ENCODE assay signal across 8 cellular contexts in the genomic region with DNA sequence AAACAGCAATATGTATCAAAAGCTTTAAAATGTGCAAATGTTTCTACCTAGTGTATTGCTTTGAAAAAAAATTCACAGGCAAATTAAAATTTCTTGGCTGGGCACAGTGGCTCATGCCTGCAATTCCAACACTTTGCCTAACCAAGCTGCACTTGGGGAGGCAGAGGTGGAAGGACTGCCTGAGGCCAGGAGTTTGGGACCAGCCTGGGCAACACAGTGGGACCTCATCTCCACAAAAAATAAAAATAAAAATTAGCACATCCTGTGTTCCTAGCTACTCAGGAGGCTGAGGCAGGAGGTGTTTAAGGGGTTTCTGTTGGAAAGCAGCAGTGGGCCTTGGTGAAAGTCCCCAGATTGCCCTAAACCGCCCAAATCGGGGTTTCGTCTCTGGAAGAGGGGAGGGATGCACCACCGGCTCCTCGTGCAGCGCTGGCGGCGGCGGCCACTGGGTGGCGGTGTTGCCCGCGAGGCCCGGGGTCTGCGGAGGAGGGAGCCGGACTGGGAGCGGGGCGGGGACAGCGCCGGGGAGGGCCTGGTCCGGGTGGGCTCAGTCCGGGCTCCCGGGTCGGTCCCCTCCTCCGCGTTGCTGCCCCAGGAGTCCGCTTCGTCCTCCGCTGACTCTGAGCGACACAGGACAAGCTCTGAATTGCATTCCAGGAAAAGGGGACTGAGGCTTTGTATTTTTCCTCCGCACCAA.
DNase-seq lines count a peak whose midpoint lies in the region; ATAC-seq and TF ChIP-seq lines count a peak whose summit lies in the region.

No MANE protein-coding gene starts in this region.

- no peak overlapping the region for H4K8ac ChIP-seq in mesenchymal stem cell (ENCODE audit: low read length)

- H3K27ac Mint-ChIP-seq in activated CD4-positive, alpha-beta memory T cell treated with anti-CD3 and anti-CD28 coated beads for 36 hours = no peak overlapping the region
- H3K27ac Mint-ChIP-seq in endothelial cell (ENCODE audit: unreplicated experiment) = no peak overlapping the region

- no peak overlapping the region for H3K18ac ChIP-seq in mesenchymal stem cell (ENCODE audit: low read depth in 1 of 2, low read length in 2 of 2)

- H3K36me3 Mint-ChIP-seq in activated CD4-positive, alpha-beta memory T cell treated with anti-CD3 and anti-CD28 coated beads for 36 hours = no peaks in the 10 kb centered on the region
- no peaks in the 10 kb centered on the region for H3K36me3 Mint-ChIP-seq in endothelial cell (ENCODE audit: low read depth, unreplicated experiment)

- no peak overlapping the region for H3K14ac ChIP-seq in mesenchymal stem cell (ENCODE audit: low read length in 2 of 2)

- ATAC-seq in GM21529 (IDR thresholded peaks at IDR 0.05; ENCODE audit: unreplicated experiment) (peak; percentile 94), GM18873 (IDR thresholded peaks at IDR 0.05; ENCODE audit: low FRiP score, unreplicated experiment) (no peak)

- H3K79me1 ChIP-seq in mesenchymal stem cell (replicated peaks; ENCODE audit: low read length, poor library complexity, severe bottlenecking) = no peaks in the 10 kb centered on the region

- no peak overlapping the region for H2AFZ ChIP-seq in mesenchymal stem cell (ENCODE audit: low read depth, low read length)

- peaks cover 0 to 6% of the 10 kb centered on the region in 2 experiments for H3K27me3 ChIP-seq in mesenchymal stem cell (ENCODE audit: control insufficient read depth in 1 of 2, insufficient read depth in 1 of 2, low read length in 2 of 2)

- no peak overlapping the region for H2BK15ac ChIP-seq in mesenchymal stem cell (ENCODE audit: low read depth, poor library complexity, severe bottlenecking)

- peak overlapping the region; percentile 38 for H3K4me3 ChIP-seq in LNCaP clone FGC (ENCODE audit: low read depth, low read length)
- peak overlapping the region; percentile 41 to 81 for H3K4me3 ChIP-seq in mesenchymal stem cell (ENCODE audit: insufficient read depth in 1 of 2, low read depth in 1 of 2, low read length in 2 of 2)

- no peak overlapping the region for H2BK12ac ChIP-seq in mesenchymal stem cell (ENCODE audit: low read length in 2 of 2)

- H2BK120ac ChIP-seq in mesenchymal stem cell (ENCODE audit: low read depth, low read length) = no peak overlapping the region

- H3K4me1 ChIP-seq in mesenchymal stem cell (ENCODE audit: control insufficient read depth, insufficient read depth, low read depth, low read length) = no peaks in the 10 kb centered on the region

- intact Hi-C loops in activated CD4-positive, alpha-beta memory T cell treated with anti-CD3 and anti-CD28 coated beads for 36 hours (cut with micrococcal nuclease) = loop anchor here (5.0 kb wide), 2 partner anchors 72 to 143 kb away; a partner anchor contains a TSS

- H3K9me3 ChIP-seq in mesenchymal stem cell (ENCODE audit: control insufficient read depth, low read length) = peaks cover 4% of the 10 kb centered on the region

- H3K9ac ChIP-seq in mesenchymal stem cell (ENCODE audit: low read length) = peak overlapping the region; percentile 89

- TF ChIP-seq CTCF in LNCaP clone FGC (IDR thresholded peaks at IDR 0.05; ENCODE audit: control insufficient read depth, extremely low read depth, insufficient read depth) (peak; percentile 99), endothelial cell (IDR thresholded peaks at IDR 0.05; ENCODE audit: unreplicated experiment) (peak; percentile 89)

- no peak overlapping the region for H3K27ac ChIP-seq in mesenchymal stem cell (ENCODE audit: low read length, poor library complexity, severe bottlenecking)

- no peak overlapping the region for H3K23ac ChIP-seq in mesenchymal stem cell (ENCODE audit: low read length in 2 of 2)

- DNase-seq in ELF-1 (ENCODE audit: low read depth, low spot score) (peak; percentile 89), LNCaP clone FGC (ENCODE audit: low read depth) (no peak), endothelial cell (ENCODE audit: low spot score) (peak; percentile 95), mesenchymal stem cell (no peak)
- DNase-seq in activated CD4-positive, alpha-beta memory T cell treated with anti-CD3 and anti-CD28 coated beads for 36 hours = peak; percentile 65
- peak; percentile 7 for DNase-seq in stimulated activated CD8-positive, alpha-beta memory T cell treated with anti-CD3 and anti-CD28 coated beads, Interleukin-15, amount 100 ng/mL, for 1 hour (ENCODE audit: low read depth)

- H3K4me3 Mint-ChIP-seq in activated CD4-positive, alpha-beta memory T cell treated with anti-CD3 and anti-CD28 coated beads for 36 hours = no peak overlapping the region
- H3K4me3 Mint-ChIP-seq in endothelial cell (ENCODE audit: unreplicated experiment) = peak overlapping the region; percentile 69

- H4K91ac ChIP-seq in mesenchymal stem cell (ENCODE audit: low read length) = no peak overlapping the region

- no peak overlapping the region for H3K4ac ChIP-seq in mesenchymal stem cell (ENCODE audit: low read depth in 1 of 2, low read length in 2 of 2)

- H3K27me3 Mint-ChIP-seq in activated CD4-positive, alpha-beta memory T cell treated with anti-CD3 and anti-CD28 coated beads for 36 hours = peaks cover 14% of the 10 kb centered on the region
- peaks cover 8% of the 10 kb centered on the region for H3K27me3 Mint-ChIP-seq in endothelial cell (ENCODE audit: unreplicated experiment)

- peak overlapping the region; percentile 67 for H3K4me2 ChIP-seq in mesenchymal stem cell (ENCODE audit: low read length, poor library complexity, severe bottlenecking)

- no peaks in the 10 kb centered on the region for H3K36me3 ChIP-seq in mesenchymal stem cell (ENCODE audit: control insufficient read depth in 1 of 2, insufficient read depth in 2 of 2, low read depth in 1 of 2, low read length in 2 of 2)

- H2AK5ac ChIP-seq in mesenchymal stem cell (ENCODE audit: low read length, severe bottlenecking) = no peak overlapping the region

- no peaks in the 10 kb centered on the region for H3K4me1 Mint-ChIP-seq in activated CD4-positive, alpha-beta memory T cell treated with anti-CD3 and anti-CD28 coated beads for 36 hours (ENCODE audit: low read depth)
- H3K4me1 Mint-ChIP-seq in endothelial cell (ENCODE audit: unreplicated experiment) = no peaks in the 10 kb centered on the region

- H3K9me3 Mint-ChIP-seq in activated CD4-positive, alpha-beta memory T cell treated with anti-CD3 and anti-CD28 coated beads for 36 hours = no peaks in the 10 kb centered on the region
- no peaks in the 10 kb centered on the region for H3K9me3 Mint-ChIP-seq in endothelial cell (ENCODE audit: unreplicated experiment)

- H2BK5ac ChIP-seq in mesenchymal stem cell (ENCODE audit: low read depth, low read length, poor library complexity, severe bottlenecking) = no peak overlapping the region

- POLR2A ChIA-PET in activated CD4-positive, alpha-beta memory T cell treated with anti-CD3 and anti-CD28 coated beads for 36 hours (lab: Charles Lee) = no interaction called here

- WGBS in mesenchymal stem cell = under 1% methylated on average over 24 of the region's 30 CpGs

- CTCF ChIA-PET in activated CD4-positive, alpha-beta memory T cell treated with anti-CD3 and anti-CD28 coated beads for 36 hours (lab: Charles Lee) = interaction anchor here (0.9 to 1.9 kb wide), 4 partner anchors 20 to 73 kb away, joined by 3 to 9 read pairs (median 6); no protein-coding TSS in a partner anchor

Comparison
In these comparisons a context has a peak if more than half of its experiments do, and no peak if none do; other contexts are left out.
1. DNase-seq: peak in ELF-1 (single experiment), activated CD4-positive, alpha-beta memory T cell treated with anti-CD3 and anti-CD28 coated beads for 36 hours (single experiment), endothelial cell (single experiment) and stimulated activated CD8-positive, alpha-beta memory T cell treated with anti-CD3 and anti-CD28 coated beads, Interleukin-15, amount 100 ng/mL, for 1 hour (single experiment); none in LNCaP clone FGC (single experiment) and mesenchymal stem cell (single experiment).